Comparison of ENCODE assay signal across 8 cellular contexts in the genomic region with DNA sequence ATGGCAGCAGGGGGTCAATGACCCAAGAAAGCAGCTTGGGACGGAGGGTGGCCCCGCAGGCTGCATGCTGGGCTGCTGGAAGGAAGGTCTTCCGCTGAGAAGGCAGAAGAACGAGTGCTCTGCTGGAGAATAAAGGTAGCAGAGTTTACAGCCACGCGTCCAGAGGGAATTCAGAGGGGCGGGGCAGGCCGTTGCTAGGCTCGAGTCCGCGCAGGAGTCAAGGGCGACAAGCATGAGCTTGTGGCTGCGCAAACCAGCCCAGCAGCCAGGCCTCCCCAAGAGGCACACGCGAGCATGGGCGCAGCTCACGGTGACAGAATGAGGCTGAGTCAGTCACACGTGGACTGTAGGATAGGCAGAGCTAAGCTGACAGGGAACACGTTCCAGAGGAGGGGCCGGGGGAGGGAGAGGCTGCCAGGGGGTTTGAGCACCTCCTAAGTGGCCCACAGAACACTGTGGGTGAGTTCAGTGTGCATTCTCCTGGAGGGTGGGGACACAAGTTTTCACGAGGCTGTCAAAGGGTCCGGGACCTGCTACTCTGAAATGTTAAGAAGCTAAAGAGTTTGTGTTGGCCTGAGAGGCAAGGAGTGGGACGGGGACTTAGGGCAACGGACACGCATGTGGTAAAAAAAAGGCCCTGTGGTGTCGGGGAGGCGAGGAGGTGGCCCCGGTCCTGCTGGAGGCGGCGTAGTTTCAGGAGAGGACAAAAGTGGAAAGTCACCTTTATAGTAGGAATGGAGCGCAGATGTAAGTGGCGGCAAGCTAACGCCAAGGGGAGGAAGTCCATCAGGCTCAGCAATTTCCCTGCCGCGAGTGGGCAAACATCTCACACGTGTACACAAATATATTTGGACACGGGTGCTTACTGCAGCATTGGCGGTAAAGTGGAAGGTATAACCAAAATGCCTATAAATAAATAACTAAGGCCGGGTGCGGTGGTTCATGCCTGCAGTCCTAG. TPM values are rescaled to one million over a fixed set of nuclear protein-coding genes. Genes with fewer than 3 reads are reported as not detected.
DNase-seq lines count a peak whose midpoint lies in the region; ATAC-seq and TF ChIP-seq lines count a peak whose summit lies in the region.

No MANE protein-coding gene starts in this region.

- no peak overlapping the region for H4K12ac ChIP-seq in trophoblast cell (ENCODE audit: low read depth, low read length)

- H3K4me3 ChIP-seq in WERI-Rb-1 (ENCODE audit: low read depth, low read length) (no peak overlapping the region; the same call in 1 of the 2 replicates), heart right ventricle (peak overlapping the region in 8 of 10 donors; percentile 20 to 44 (median 29)), trophoblast cell (ENCODE audit: low read depth, low read length) (no peak overlapping the region)

- H3K79me2 ChIP-seq in trophoblast cell (ENCODE audit: control insufficient read depth, insufficient read depth, low read length, poor library complexity): no peaks in the 10 kb centered on the region

- H3K4ac ChIP-seq in trophoblast cell (ENCODE audit: low read depth, low read length): no peak overlapping the region

- TF ChIP-seq CTCF in WERI-Rb-1 (IDR thresholded peaks at IDR 0.05; ENCODE audit: low read depth, low read length) (no peak), heart right ventricle (IDR thresholded peaks at IDR 0.05) (peak in 2 of 9 donors; percentile 18 to 21)

- no peak overlapping the region for H2BK5ac ChIP-seq in trophoblast cell (ENCODE audit: low read depth, low read length, poor library complexity)

- no peak overlapping the region for H3K14ac ChIP-seq in trophoblast cell (ENCODE audit: low read length)

- H3K36me3 ChIP-seq in WERI-Rb-1 (no peaks in the 10 kb centered on the region), heart right ventricle (no peaks in the 10 kb centered on the region), trophoblast cell (ENCODE audit: control insufficient read depth in 1 of 2, insufficient read depth in 2 of 2, low read length in 2 of 2) (no peaks in the 10 kb centered on the region)

- 38 to 39% methylated on average over 40 of the region's 40 CpGs for WGBS in heart right ventricle, 2 donors
- no CpG with 5 or more reads among the region's 40 CpGs for WGBS in trophoblast cell (ENCODE audit: extremely low coverage, insufficient coverage, insufficient read length)

- H3K27me3 ChIP-seq in WERI-Rb-1 (ENCODE audit: insufficient read depth, low read depth, severe bottlenecking) (no peaks in the 10 kb centered on the region), heart right ventricle (no peaks in the 10 kb centered on the region), trophoblast cell (ENCODE audit: insufficient read depth, low read length) (peaks cover 3% of the 10 kb centered on the region)

- no peak overlapping the region for H3K18ac ChIP-seq in trophoblast cell (ENCODE audit: low read length)

- H4K91ac ChIP-seq in trophoblast cell (ENCODE audit: low read depth, low read length): no peak overlapping the region

- peak overlapping the region; percentile 33 for H3K4me2 ChIP-seq in trophoblast cell (ENCODE audit: low read length)

- H3K27ac ChIP-seq in WERI-Rb-1 (no peak overlapping the region), heart right ventricle (peak overlapping the region; percentile 27 to 90 (median 76)), trophoblast cell (ENCODE audit: low read depth, low read length) (no peak overlapping the region)

- H3K9me3 ChIP-seq in WERI-Rb-1 (ENCODE audit: severe bottlenecking) (no peaks in the 10 kb centered on the region), heart right ventricle (no peaks in the 10 kb centered on the region), trophoblast cell (ENCODE audit: insufficient read depth, low read depth, low read length) (no peaks in the 10 kb centered on the region)

- DNase-seq in AG08395 (ENCODE audit: low spot score) (peak; percentile 88), LHCN-M2 (ENCODE audit: low read depth) (peak; percentile 87), WERI-Rb-1 (peak; percentile 55), heart right ventricle (peak; percentile 78 to 82), trophoblast cell (peak; percentile 95 to 96)

- no peak overlapping the region for H2AK5ac ChIP-seq in trophoblast cell (ENCODE audit: low read length)

- H2BK120ac ChIP-seq in trophoblast cell (ENCODE audit: insufficient read depth, low read length, poor library complexity): no peak overlapping the region

- H4K8ac ChIP-seq in trophoblast cell (ENCODE audit: low read depth, low read length): no peak overlapping the region

- ATAC-seq in heart right ventricle (peak; percentile 83 to 95 (median 90)), GM19023 (IDR thresholded peaks at IDR 0.05; ENCODE audit: unreplicated experiment) (no peak), HG03460 (IDR thresholded peaks at IDR 0.05; ENCODE audit: unreplicated experiment) (no peak), GM18907 (IDR thresholded peaks at IDR 0.05; ENCODE audit: unreplicated experiment) (no peak)

- H3K9ac ChIP-seq in trophoblast cell (ENCODE audit: low read length): no peak overlapping the region

- no peak overlapping the region for H2BK12ac ChIP-seq in trophoblast cell (ENCODE audit: low read length)

- H2AFZ ChIP-seq in trophoblast cell (ENCODE audit: insufficient read depth, low read length, poor library complexity): peak overlapping the region; percentile 37

- H3K4me1 ChIP-seq in heart right ventricle (peaks cover 13 to 48% (median 28%) of the 10 kb centered on the region in 9 donors), trophoblast cell (ENCODE audit: control insufficient read depth in 1 of 2, insufficient read depth in 2 of 2, low read length in 2 of 2) (peaks cover 12% of the 10 kb centered on the region in 2 experiments)

- peaks cover 2% of the 10 kb centered on the region for H3K79me1 ChIP-seq in trophoblast cell (ENCODE audit: low read length)

- intact Hi-C loops in heart right ventricle (cut with DNase I): loop anchor here in 1 of 10 donors (1.0 kb wide), 1 partner anchor 18 kb away; a partner anchor contains a TSS

- H3K23ac ChIP-seq in trophoblast cell (ENCODE audit: low read length): no peak overlapping the region

RNA-seq across cellular contexts. Expression of a gene that starts 17.7 kb away (rescaled TPM):
- total RNA-seq in LHCN-M2 (2014; rRNA removed) (4.1 and 5.7 TPM in 2 replicates), heart right ventricle (10 to 100 TPM in 1 of 10 donors, 1 to 10 TPM in 9; 4.2 to 11.5 (median 5.0) TPM)
- polyA plus RNA-seq in LHCN-M2 (2012): 4.9 TPM
- polyA plus RNA-seq in heart right ventricle: 10 to 100 TPM in 1 of 2 donors, 1 to 10 TPM in 1; 6.6 to 17.4 TPM
- 2.4 and 2.9 TPM in 2 replicates for polyA plus RNA-seq in trophoblast cell (2013)

RNA-seq across cellular contexts. Expression of a gene that starts 42.9 kb away (rescaled TPM):
- total RNA-seq in LHCN-M2 (2014; rRNA removed): not detected in 2 replicates
- not detected for polyA plus RNA-seq in LHCN-M2 (2012)
- not detected for total RNA-seq in heart right ventricle
- not detected for polyA plus RNA-seq in heart right ventricle
- not detected in 2 replicates for polyA plus RNA-seq in trophoblast cell (2013)

Comparison
In these comparisons a context has a peak if more than half of its experiments do, and no peak if none do; other contexts are left out.
1. H3K27ac ChIP-seq: peak in heart right ventricle (10 of 10); none in WERI-Rb-1 (single experiment) and trophoblast cell (single experiment).
2. H3K4me3 ChIP-seq: peak in heart right ventricle (8 of 10); none in WERI-Rb-1 (single experiment) and trophoblast cell (single experiment).
3. ATAC-seq: peak in heart right ventricle (8 of 8); none in GM19023 (single experiment), HG03460 (single experiment) and GM18907 (single experiment).
4. Peak in every context shown above with its lines, with median percentiles within 50 percentile points of each other: DNase-seq.